25 cellular contexts compared by ENCODE assay signal in genomic region chr9:107706706-107707105, GRCh38.
"Had no signal": no experiment of that assay in that cellular context is flagged by ENCODE, and none has a peak within 500 bp of the region (broad histone marks: within the 10 kb centered on the region; RNA-seq: fewer than 3 reads in every experiment).

No MANE protein-coding gene starts in this region.

- FAIRE-seq: frontal cortex, islet of Langerhans, pancreas, TTC549 had no signal

- H3K4me1 ChIP-seq: pancreas, prostate gland had no signal

- DNase-seq: activated CD4-positive, alpha-beta T cell treated with anti-CD3 and anti-CD28 coated beads for 4 hours; activated CD4-positive, alpha-beta T cell treated with anti-CD3 and anti-CD28 coated beads, Interleukin-2, amount 50 U/mL, for 4 hours; activated naive CD4-positive, alpha-beta T cell; activated T-cell treated with anti-CD3 and anti-CD28 coated beads for 4 hours; activated T-cell treated with anti-CD3 and anti-CD28 coated beads, Interleukin-2, amount 50 U/mL, for 72 hours; anterior cingulate cortex; cortex of kidney; endodermal cell; glutamatergic neuron; left ventricle myocardium inferior; midbrain; naive thymus-derived CD4-positive, alpha-beta T cell; pancreas; retina; stimulated activated CD4-positive, alpha-beta T cell treated with anti-CD3 and anti-CD28 coated beads, Interleukin-15, amount 100 ng/mL, for 24 hours; stimulated activated CD4-positive, alpha-beta T cell treated with anti-CD3 and anti-CD28 coated beads, Interleukin-2, amount 100 ng/mL, for 24 hours; stimulated activated naive B cell treated with anti-CD40 and anti-IgM and Interleukin-4, amounts not matched to agents 10 μg/mL and 1 μg/mL and 100 μg/mL, for 72 hours had no signal

- H3K27me3 ChIP-seq: pancreas, suprapubic skin, tibial nerve had no signal

- H3K9me3 ChIP-seq: pancreas, prostate gland, suprapubic skin had no signal

- H3K27ac ChIP-seq: cardiac muscle cell, left ventricle myocardium inferior, pancreas, prostate gland, suprapubic skin, tibial nerve, VCaP had no signal

- H3K4me3 ChIP-seq: cardiac muscle cell, left ventricle myocardium inferior, pancreas, prostate gland, suprapubic skin, tibial nerve had no signal

- H3K36me3 ChIP-seq: cardiac muscle cell, left ventricle myocardium inferior, pancreas, prostate gland, suprapubic skin, tibial nerve had no signal
